8 cellular contexts compared by ENCODE assay signal in genomic region chr6:169723200-169723909, GRCh38. TPM values are rescaled to one million over a fixed set of nuclear protein-coding genes. Genes with fewer than 3 reads are reported as not detected.
DNase-seq lines count a peak whose midpoint lies in the region; ATAC-seq and TF ChIP-seq lines count a peak whose summit lies in the region.

No MANE protein-coding gene starts in this region.

- peak overlapping the region; percentile 63 for H4K91ac ChIP-seq in trophoblast cell (ENCODE audit: low read depth, low read length)

- H3F3A ChIP-seq in SU-DHL-6 (ENCODE audit: insufficient read depth) = peaks cover 34% of the 10 kb centered on the region

- H3K27ac ChIP-seq in SU-DHL-6 (ENCODE audit: low read depth, low read length) (peak overlapping the region; percentile 73), heart right ventricle (peak overlapping the region; percentile 82 to 97 (median 90)), trophoblast cell (ENCODE audit: low read depth, low read length) (peak overlapping the region; percentile 77), upper lobe of right lung (peak overlapping the region; percentile 85)

- H4K20me1 ChIP-seq in SU-DHL-6 (ENCODE audit: low read depth, low read length) = peaks cover 21% of the 10 kb centered on the region

- H3K4me3 Mint-ChIP-seq in CD14-positive monocyte = peak overlapping the region; percentile 95

- H2BK12ac ChIP-seq in trophoblast cell (ENCODE audit: low read length) = no peak overlapping the region

- no peaks in the 10 kb centered on the region for H3K9me2 ChIP-seq in SU-DHL-6 (replicated peaks; ENCODE audit: insufficient read depth, low read length)

- H2AK5ac ChIP-seq in trophoblast cell (ENCODE audit: low read length) = no peak overlapping the region

- H3K9me3 ChIP-seq in SU-DHL-6 (ENCODE audit: insufficient read depth, low read length) (no peaks in the 10 kb centered on the region), adipocyte (ENCODE audit: control insufficient read depth, low read length) (no peaks in the 10 kb centered on the region), heart right ventricle (no peaks in the 10 kb centered on the region), trophoblast cell (ENCODE audit: insufficient read depth, low read depth, low read length) (no peaks in the 10 kb centered on the region), upper lobe of right lung (no peaks in the 10 kb centered on the region)

- H2BK120ac ChIP-seq in trophoblast cell (ENCODE audit: insufficient read depth, low read length, poor library complexity) = peak overlapping the region; percentile 2

- H3K9me3 Mint-ChIP-seq in CD14-positive monocyte = peaks cover 0 to 2% (median 0%) of the 10 kb centered on the region in 7 donors

- H3K79me1 ChIP-seq in trophoblast cell (ENCODE audit: low read length) = peaks cover 11% of the 10 kb centered on the region

- peaks cover 36% of the 10 kb centered on the region for H3K4me1 Mint-ChIP-seq in CD14-positive monocyte

- peak overlapping the region; percentile 29 for H3K4ac ChIP-seq in trophoblast cell (ENCODE audit: low read depth, low read length)

- peak overlapping the region; percentile 21 for H4K8ac ChIP-seq in trophoblast cell (ENCODE audit: low read depth, low read length)

- H3K23ac ChIP-seq in trophoblast cell (ENCODE audit: low read length) = no peak overlapping the region

- peaks cover 50% of the 10 kb centered on the region for H3K79me2 ChIP-seq in SU-DHL-6 (ENCODE audit: insufficient read depth, low read length)
- peaks cover 9% of the 10 kb centered on the region for H3K79me2 ChIP-seq in trophoblast cell (ENCODE audit: control insufficient read depth, insufficient read depth, low read length, poor library complexity)

- WGBS in heart right ventricle, 2 donors = 0% methylated on average over 64 to 70 of the region's 70 CpGs
- no CpG with 5 or more reads among the region's 70 CpGs for WGBS in trophoblast cell (ENCODE audit: extremely low coverage, insufficient coverage, insufficient read length)

- peak overlapping the region; percentile 36 for H3K14ac ChIP-seq in trophoblast cell (ENCODE audit: low read length)

- H2AFZ ChIP-seq in SU-DHL-6 (ENCODE audit: low read depth, low read length, severe bottlenecking) (peak overlapping the region; percentile 64), trophoblast cell (ENCODE audit: insufficient read depth, low read length, poor library complexity) (peak overlapping the region; percentile 89)

- H3K27me3 ChIP-seq in SU-DHL-6 (ENCODE audit: low read length) (no peaks in the 10 kb centered on the region), adipocyte (replicated peaks; ENCODE audit: control insufficient read depth, insufficient read depth, low read length) (no peaks in the 10 kb centered on the region), heart right ventricle (no peaks in the 10 kb centered on the region), trophoblast cell (ENCODE audit: insufficient read depth, low read length) (no peaks in the 10 kb centered on the region), upper lobe of right lung (no peaks in the 10 kb centered on the region)

- ATAC-seq in GM19324 (IDR thresholded peaks at IDR 0.05; ENCODE audit: low FRiP score, unreplicated experiment) = peak; percentile 42
- ATAC-seq in HG03460 (IDR thresholded peaks at IDR 0.05; ENCODE audit: unreplicated experiment) = peak; percentile 28
- ATAC-seq in heart right ventricle = peak; percentile 73 to 90 (median 86)
- peak; percentile 74 for ATAC-seq in upper lobe of right lung

- no peak for TF ChIP-seq CTCF in CD14-positive monocyte (IDR thresholded peaks at IDR 0.05)
- no peak for TF ChIP-seq CTCF in SU-DHL-6 (IDR thresholded peaks at IDR 0.05; ENCODE audit: insufficient read depth, low read length, poor library complexity, severe bottlenecking)
- TF ChIP-seq CTCF in heart right ventricle (IDR thresholded peaks at IDR 0.05) = peak in 1 of 9 donors; percentile 15
- no peak for TF ChIP-seq CTCF in upper lobe of right lung (IDR thresholded peaks at IDR 0.05)

- peaks cover 0 to 12% (median 5%) of the 10 kb centered on the region in 3 donors for H3K27me3 Mint-ChIP-seq in CD14-positive monocyte (ENCODE audit: low read depth in 3 of 3)

- H3K9ac ChIP-seq in SU-DHL-6 (ENCODE audit: low read length) (peak overlapping the region; percentile 78), adipocyte (ENCODE audit: low read length) (peak overlapping the region; percentile 91), trophoblast cell (ENCODE audit: low read length) (peak overlapping the region; percentile 39)

- peaks cover 6 to 11% of the 10 kb centered on the region in 2 donors for H3K36me3 Mint-ChIP-seq in CD14-positive monocyte

- H3K4me2 ChIP-seq in SU-DHL-6 (ENCODE audit: low read depth, low read length, poor library complexity, severe bottlenecking) = peak overlapping the region; percentile 95
- peak overlapping the region; percentile 90 for H3K4me2 ChIP-seq in trophoblast cell (ENCODE audit: low read length)

- peak overlapping the region; percentile 81 for H4K12ac ChIP-seq in trophoblast cell (ENCODE audit: low read depth, low read length)

- peak overlapping the region; percentile 14 to 95 (median 82) for H3K27ac Mint-ChIP-seq in CD14-positive monocyte

- intact Hi-C loops in CD14-positive monocyte (cut with micrococcal nuclease) = loop anchor here (2.0 kb wide), 1 partner anchor 21 kb away; the partner anchor contains the start of genes C6orf120 (in 2 of the 2) and WDR27 (in 2 of the 2)
- intact Hi-C loops in heart right ventricle (cut with DNase I) = loop anchor here in 1 of 10 donors (1.0 kb wide), 1 partner anchor 28 kb away; the partner anchor contains the start of genes DYNLT2 and ERMARD
- intact Hi-C loops in upper lobe of right lung (cut with DNase I) = no loop called here

- H3K36me3 ChIP-seq in SU-DHL-6 (ENCODE audit: low read length) = peaks cover 3% of the 10 kb centered on the region; the same call in 1 of the 2 replicates
- no peaks in the 10 kb centered on the region for H3K36me3 ChIP-seq in adipocyte (ENCODE audit: control insufficient read depth, insufficient read depth, low read length, severe bottlenecking)
- H3K36me3 ChIP-seq in heart right ventricle = peaks cover 0 to 14% (median 0%) of the 10 kb centered on the region in 9 donors
- H3K36me3 ChIP-seq in trophoblast cell (ENCODE audit: control insufficient read depth in 1 of 2, insufficient read depth in 2 of 2, low read length in 2 of 2) = no peaks in the 10 kb centered on the region
- no peaks in the 10 kb centered on the region for H3K36me3 ChIP-seq in upper lobe of right lung

- H2BK5ac ChIP-seq in trophoblast cell (ENCODE audit: low read depth, low read length, poor library complexity) = peak overlapping the region; percentile 26

- DNase-seq in CD14-positive monocyte (ENCODE audit: low spot score) (no peak), adipocyte (ENCODE audit: low read depth) (peak; percentile 83), heart right ventricle (peak; percentile 87), trophoblast cell (peak; percentile 65 to 78), upper lobe of right lung (peak; percentile 91)

- H3K4me1 ChIP-seq in adipocyte (ENCODE audit: control insufficient read depth, insufficient read depth, low read length) (peaks cover 18% of the 10 kb centered on the region), heart right ventricle (peaks cover 8 to 34% (median 27%) of the 10 kb centered on the region in 9 donors), trophoblast cell (ENCODE audit: control insufficient read depth in 1 of 2, insufficient read depth in 2 of 2, low read length in 2 of 2) (peaks cover 0 to 5% of the 10 kb centered on the region in 2 experiments), upper lobe of right lung (peaks cover 16% of the 10 kb centered on the region)

- H3K18ac ChIP-seq in trophoblast cell (ENCODE audit: low read length) = peak overlapping the region; percentile 91

- H3K4me3 ChIP-seq in SU-DHL-6 (ENCODE audit: insufficient read depth, low read length, poor library complexity, severe bottlenecking) (peak overlapping the region; percentile 78), adipocyte (ENCODE audit: low read length) (peak overlapping the region; percentile 85), heart right ventricle (peak overlapping the region; percentile 50 to 82 (median 71)), trophoblast cell (ENCODE audit: low read depth, low read length) (peak overlapping the region; percentile 94), upper lobe of right lung (peak overlapping the region; percentile 71)

RNA-seq across cellular contexts. Expression of gene PHF10, which starts 0.9 kb away (rescaled TPM):
- polyA plus RNA-seq in CD14-positive monocyte (1 to 10 TPM; 7.3 to 8.1 TPM), heart right ventricle (10 to 100 TPM; 29.9 to 45.2 TPM)
- total RNA-seq in heart right ventricle (10 to 100 TPM; 42.2 to 63.5 (median 54.9) TPM), upper lobe of right lung (46.1 TPM)
- 34.1 and 36.8 TPM in 2 replicates for polyA plus RNA-seq in trophoblast cell (2013)

RNA-seq across cellular contexts. Expression of gene C6orf120, which starts 21.4 kb away (rescaled TPM):
- 10 to 100 TPM; 28.5 to 31.4 TPM for polyA plus RNA-seq in CD14-positive monocyte
- total RNA-seq in heart right ventricle = 10 to 100 TPM; 12.4 to 18.9 (median 14.1) TPM
- 10 to 100 TPM in 1 of 2 donors, 1 to 10 TPM in 1; 2.4 to 10.9 TPM for polyA plus RNA-seq in heart right ventricle
- 19.3 and 20.0 TPM in 2 replicates for polyA plus RNA-seq in trophoblast cell (2013)
- 22.0 TPM for total RNA-seq in upper lobe of right lung

RNA-seq across cellular contexts. Expression of gene WDR27, which starts 21.5 kb away (rescaled TPM):
- 1 to 10 TPM in 1 of 2 donors, under 1 TPM in 1; 0.95 to 2.0 TPM for polyA plus RNA-seq in CD14-positive monocyte
- 10 to 100 TPM in 1 of 10 donors, 1 to 10 TPM in 9; 5.1 to 11.0 (median 6.6) TPM for total RNA-seq in heart right ventricle
- polyA plus RNA-seq in heart right ventricle = 10 to 100 TPM in 1 of 2 donors, 1 to 10 TPM in 1; 3.2 to 12.0 TPM
- 16.0 TPM in 2 replicates for polyA plus RNA-seq in trophoblast cell (2013)
- 39.0 TPM for total RNA-seq in upper lobe of right lung

RNA-seq across cellular contexts. Expression of gene DYNLT2, which starts 28.0 kb away (rescaled TPM):
- under 1 TPM; 0.19 to 0.86 TPM for polyA plus RNA-seq in CD14-positive monocyte
- 1 to 10 TPM in 1 of 10 donors, under 1 TPM in 9; 0.19 to 1.1 (median 0.61) TPM for total RNA-seq in heart right ventricle
- 1 to 10 TPM in 1 of 2 donors, under 1 TPM in 1; 0.74 to 3.4 TPM for polyA plus RNA-seq in heart right ventricle
- 1.3 TPM in 2 replicates for polyA plus RNA-seq in trophoblast cell (2013)
- total RNA-seq in upper lobe of right lung = 1.2 TPM

RNA-seq across cellular contexts. Expression of gene ERMARD, which starts 28.1 kb away (rescaled TPM):
- polyA plus RNA-seq in CD14-positive monocyte (10 to 100 TPM; 10.6 to 11.2 TPM), heart right ventricle (10 to 100 TPM; 12.6 to 38.5 TPM)
- total RNA-seq in heart right ventricle (10 to 100 TPM in 4 of 10 donors, 1 to 10 TPM in 6; 7.5 to 14.9 (median 9.6) TPM), upper lobe of right lung (25.6 TPM)
- 8.6 and 9.0 TPM in 2 replicates for polyA plus RNA-seq in trophoblast cell (2013)

Comparison
In these comparisons a context has a peak if more than half of its experiments do, and no peak if none do; other contexts are left out.
1. ATAC-seq: peak in every context shown above with its lines; median percentile 86 in heart right ventricle; 74 in upper lobe of right lung; 42 in GM19324; 28 in HG03460.
2. H3K9ac ChIP-seq: peak in every context shown above with its lines; median percentile 91 in adipocyte; 78 in SU-DHL-6; 39 in trophoblast cell.